Comparison of ENCODE assay signal across 17 cellular contexts in the genomic region with DNA sequence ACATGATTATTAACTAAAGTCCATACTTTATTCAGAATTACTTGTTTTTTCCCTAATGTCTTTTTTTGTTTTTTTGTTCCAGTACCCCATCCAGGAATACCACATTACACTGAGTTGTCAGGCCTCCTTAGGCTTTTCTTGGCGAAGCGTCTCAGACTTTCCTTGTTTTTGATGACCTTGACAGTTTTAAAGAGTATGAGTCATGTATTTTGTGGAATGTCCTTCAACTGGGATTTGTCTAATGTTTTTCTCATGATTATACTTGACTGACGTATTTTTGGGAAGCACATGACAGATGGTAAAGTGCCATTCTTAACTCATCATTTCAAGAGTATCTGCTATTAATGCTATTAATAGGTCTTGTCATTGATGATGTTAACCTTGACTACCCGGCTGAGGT. TPM values are rescaled to one million over a fixed set of nuclear protein-coding genes. Genes with fewer than 3 reads are reported as not detected.
DNase-seq lines count a peak whose midpoint lies in the region; ATAC-seq and TF ChIP-seq lines count a peak whose summit lies in the region.
"Had no signal": no experiment of that assay in that cellular context is flagged by ENCODE, and none has a peak within 500 bp of the region (broad histone marks: within the 10 kb centered on the region; RNA-seq: fewer than 3 reads in every experiment).

No MANE protein-coding gene starts in this region.

- no peaks in the 10 kb centered on the region for H3K9me3 Mint-ChIP-seq in stimulated activated effector memory CD8-positive, alpha-beta T cell treated with anti-CD3 and anti-CD28 coated beads, Interleukin-12 subunit alpha, Interleukin-12 subunit beta, amount 100 ng/mL, for 72 hours
- H3K9me3 Mint-ChIP-seq: activated T-cell treated with anti-CD3 and anti-CD28 coated beads, Interleukin-2, amount 50 U/mL, for 4 hours had no signal

- DNase-seq in Daoy (ENCODE audit: low read depth) (peak; percentile 11), NCI-H524 (lab: John Stamatoyannopoulos, UW) (peak; percentile 32 to 69), dermis blood vessel endothelial cell (peak; percentile 22), retinal pigment epithelial cell (ENCODE audit: low read depth) (peak; percentile 55), NCI-H146 treated with DMSO at 0.1 percent for 48 hours (lab: John Stamatoyannopoulos, UW; ENCODE audit: unreplicated experiment) (no peak), DMS153 (lab: John Stamatoyannopoulos, UW) (no peak)
- no peak for DNase-seq in stimulated activated effector memory CD8-positive, alpha-beta T cell treated with anti-CD3 and anti-CD28 coated beads, Interleukin-12 subunit alpha, Interleukin-12 subunit beta, amount 100 ng/mL, for 72 hours (ENCODE audit: low spot score in 2 of 2)
- DNase-seq: activated CD4-positive, alpha-beta T cell treated with anti-CD3 and anti-CD28 coated beads for 48 hours; activated T-cell treated with anti-CD3 and anti-CD28 coated beads, Interleukin-2, amount 50 U/mL, for 4 hours; DND-41; effector CD8-positive, alpha-beta T cell; Kasumi-1; NCI-H1694 treated with DMSO at 0.1 percent for 48 hours; NCI-H526 treated with DMSO at 0.1 percent for 48 hours; stimulated activated CD4-positive, alpha-beta T cell treated with anti-CD3 and anti-CD28 coated beads, Interleukin-4, amount 100 ng/mL, for 1 hour; T-helper 9 cell had no signal

- H3K4me3 Mint-ChIP-seq in stimulated activated effector memory CD8-positive, alpha-beta T cell treated with anti-CD3 and anti-CD28 coated beads, Interleukin-12 subunit alpha, Interleukin-12 subunit beta, amount 100 ng/mL, for 72 hours: no peak overlapping the region
- H3K4me3 Mint-ChIP-seq: activated T-cell treated with anti-CD3 and anti-CD28 coated beads, Interleukin-2, amount 50 U/mL, for 4 hours had no signal

- ATAC-seq in GM21447 (IDR thresholded peaks at IDR 0.05; ENCODE audit: unreplicated experiment): no peak
- ATAC-seq in stimulated activated effector memory CD8-positive, alpha-beta T cell treated with anti-CD3 and anti-CD28 coated beads, Interleukin-12 subunit alpha, Interleukin-12 subunit beta, amount 100 ng/mL, for 72 hours: no peak
- ATAC-seq: activated T-cell treated with anti-CD3 and anti-CD28 coated beads, Interleukin-2, amount 50 U/mL, for 4 hours had no signal

- H3K27ac Mint-ChIP-seq in stimulated activated effector memory CD8-positive, alpha-beta T cell treated with anti-CD3 and anti-CD28 coated beads, Interleukin-12 subunit alpha, Interleukin-12 subunit beta, amount 100 ng/mL, for 72 hours: no peak overlapping the region

- no peak overlapping the region for H3K4me3 ChIP-seq in retinal pigment epithelial cell (ENCODE audit: low read length)

- no peaks in the 10 kb centered on the region for H3K36me3 Mint-ChIP-seq in stimulated activated effector memory CD8-positive, alpha-beta T cell treated with anti-CD3 and anti-CD28 coated beads, Interleukin-12 subunit alpha, Interleukin-12 subunit beta, amount 100 ng/mL, for 72 hours

- no peaks in the 10 kb centered on the region for H3K4me1 Mint-ChIP-seq in stimulated activated effector memory CD8-positive, alpha-beta T cell treated with anti-CD3 and anti-CD28 coated beads, Interleukin-12 subunit alpha, Interleukin-12 subunit beta, amount 100 ng/mL, for 72 hours

- no peak for TF ChIP-seq CTCF in retinal pigment epithelial cell (conservative IDR thresholded peaks at IDR 0.05; ENCODE audit: low read depth, low read length)

RNA-seq across cellular contexts. Expression of a gene that starts 23.6 kb away (rescaled TPM):
- 5.3 and 5.4 TPM in 2 replicates for total RNA-seq in Daoy (2014; rRNA removed; shearing (Covaris generic))
- total RNA-seq in dermis blood vessel endothelial cell: 0.34 and 0.98 TPM in 2 replicates

Comparison
In these comparisons a context has a peak if more than half of its experiments do, and no peak if none do; other contexts are left out.
1. DNase-seq: peak in Daoy (single experiment), NCI-H524 (2 of 2), dermis blood vessel endothelial cell (single experiment) and retinal pigment epithelial cell (single experiment); none in NCI-H146 treated with DMSO at 0.1 percent for 48 hours (single experiment), DMS153 (single experiment) and stimulated activated effector memory CD8-positive, alpha-beta T cell treated with anti-CD3 and anti-CD28 coated beads, Interleukin-12 subunit alpha, Interleukin-12 subunit beta, amount 100 ng/mL, for 72 hours (0 of 2).